In the genomic region with DNA sequence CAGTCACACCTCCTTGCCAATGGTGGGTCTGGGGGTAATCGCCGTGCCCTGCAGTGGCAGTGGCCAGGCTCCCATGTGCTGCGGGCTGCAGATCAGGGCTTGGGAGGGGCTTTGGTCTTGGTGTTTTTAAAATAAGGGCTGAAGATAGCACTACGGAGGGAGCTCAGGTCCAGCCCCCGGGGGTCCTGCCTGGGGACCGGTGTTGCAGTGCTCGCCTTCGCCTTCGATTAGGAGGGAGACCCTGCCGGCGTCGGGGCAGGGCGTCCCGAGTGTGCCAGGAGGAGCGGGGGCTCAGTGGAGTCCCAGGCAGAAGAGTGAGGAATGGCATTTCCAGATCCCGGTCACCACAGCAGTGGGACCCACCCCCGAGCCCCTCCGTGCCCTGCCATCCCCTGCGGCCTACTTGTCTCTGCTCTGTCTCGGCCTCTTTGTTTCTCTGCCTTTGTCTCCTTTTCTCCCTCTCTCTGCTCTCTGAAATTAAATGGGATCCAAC, we compare ENCODE assay signal across 19 cellular contexts. TPM values are rescaled to one million over a fixed set of nuclear protein-coding genes. Genes with fewer than 3 reads are reported as not detected.
A peak's percentile ranks its signal among the peaks of the same experiment; 100 is the strongest.
DNase-seq lines count a peak whose midpoint lies in the region; ATAC-seq and TF ChIP-seq lines count a peak whose summit lies in the region.
"Had no signal": no experiment of that assay in that cellular context is flagged by ENCODE, and none has a peak within 500 bp of the region (broad histone marks: within the 10 kb centered on the region; RNA-seq: fewer than 3 reads in every experiment).

No MANE protein-coding gene starts in this region.

- no peak for ATAC-seq in GM19351 (IDR thresholded peaks at IDR 0.05; ENCODE audit: unreplicated experiment)
- no peak for ATAC-seq in GM21528 (IDR thresholded peaks at IDR 0.05; ENCODE audit: low FRiP score, unreplicated experiment)

- peaks cover 28% of the 10 kb centered on the region for H3K27me3 Mint-ChIP-seq in HFFc6 (ENCODE audit: insufficient read depth)
- no peaks in the 10 kb centered on the region for H3K27me3 Mint-ChIP-seq in brain
- H3K27me3 Mint-ChIP-seq in nephron (ENCODE audit: low read depth): peaks cover 20% of the 10 kb centered on the region
- H3K27me3 Mint-ChIP-seq: CD4-positive, CD25-positive, alpha-beta regulatory T cell had no signal

- no peaks in the 10 kb centered on the region for H3K9me3 Mint-ChIP-seq in HFFc6
- peaks cover 0 to 2% (median 0%) of the 10 kb centered on the region in 5 experiments for H3K9me3 Mint-ChIP-seq in brain
- no peaks in the 10 kb centered on the region for H3K9me3 Mint-ChIP-seq in nephron
- H3K9me3 Mint-ChIP-seq: CD4-positive, CD25-positive, alpha-beta regulatory T cell; H9 had no signal

- H3K4me3 Mint-ChIP-seq in HFFc6 (peak overlapping the region; percentile 11; the same call in 1 of the 2 replicates), brain (peak overlapping the region; percentile 11 to 62 (median 39)), nephron (peak overlapping the region in 2 of 3 experiments; percentile 14 to 39)
- H3K4me3 Mint-ChIP-seq: CD4-positive, CD25-positive, alpha-beta regulatory T cell; H9 had no signal

- H3K4me1 Mint-ChIP-seq in HFFc6 (ENCODE audit: low read depth) (peaks cover 13% of the 10 kb centered on the region), brain (peaks cover 81% of the 10 kb centered on the region), nephron (peaks cover 24% of the 10 kb centered on the region)
- H3K4me1 Mint-ChIP-seq: CD4-positive, CD25-positive, alpha-beta regulatory T cell had no signal

- no peak for TF ChIP-seq CTCF in HFFc6 (IDR thresholded peaks at IDR 0.05)
- no peak for TF ChIP-seq CTCF in brain (conservative IDR thresholded peaks at IDR 0.05)
- TF ChIP-seq CTCF in nephron (IDR thresholded peaks at IDR 0.05; ENCODE audit: unreplicated experiment in 3 of 3): no peak

- DNase-seq in HFFc6: no peak
- DNase-seq in retina: peak; percentile 82
- DNase-seq in SKM-1 (lab: John Stamatoyannopoulos, UW; ENCODE audit: unreplicated experiment): no peak
- DNase-seq: ACHN; Caco-2; CD4-positive, CD25-positive, alpha-beta regulatory T cell; DMS153; IMR-90; Karpas-422; MG63; NCI-H1092; NCI-H524 treated with DMSO at 0.1 percent for 48 hours; SHP77 had no signal

- no peaks in the 10 kb centered on the region for H3K36me3 Mint-ChIP-seq in HFFc6 (ENCODE audit: low read depth)
- no peaks in the 10 kb centered on the region for H3K36me3 Mint-ChIP-seq in brain
- H3K36me3 Mint-ChIP-seq in nephron (ENCODE audit: low read depth): no peaks in the 10 kb centered on the region
- H3K36me3 Mint-ChIP-seq: CD4-positive, CD25-positive, alpha-beta regulatory T cell had no signal

- no peak overlapping the region for H3K27ac Mint-ChIP-seq in HFFc6
- H3K27ac Mint-ChIP-seq in brain: peak overlapping the region; percentile 77 to 97 (median 93)
- peak overlapping the region; percentile 59 to 87 (median 75) for H3K27ac Mint-ChIP-seq in nephron
- H3K27ac Mint-ChIP-seq: CD4-positive, CD25-positive, alpha-beta regulatory T cell had no signal

RNA-seq across cellular contexts. Expression of a gene that starts 44.3 kb away (rescaled TPM):
- total RNA-seq in HFFc6 (2021; fragmentation: NEBNext Ultra II Directional; extraction: Animal tissue kit (Norgen Biotek cat#: 25700)): not detected
- polyA plus RNA-seq in brain (ENCODE audit: insufficient read depth, low read depth, low replicate concordance): not detected
- total RNA-seq: Caco-2; CD4-positive, CD25-positive, alpha-beta regulatory T cell; H9; HT1080; IMR-90 had no signal
- polyA plus RNA-seq: CD4-positive, CD25-positive, alpha-beta regulatory T cell; IMR-90 had no signal
